ENCODE assay signal across 25 cellular contexts in the genomic region with DNA sequence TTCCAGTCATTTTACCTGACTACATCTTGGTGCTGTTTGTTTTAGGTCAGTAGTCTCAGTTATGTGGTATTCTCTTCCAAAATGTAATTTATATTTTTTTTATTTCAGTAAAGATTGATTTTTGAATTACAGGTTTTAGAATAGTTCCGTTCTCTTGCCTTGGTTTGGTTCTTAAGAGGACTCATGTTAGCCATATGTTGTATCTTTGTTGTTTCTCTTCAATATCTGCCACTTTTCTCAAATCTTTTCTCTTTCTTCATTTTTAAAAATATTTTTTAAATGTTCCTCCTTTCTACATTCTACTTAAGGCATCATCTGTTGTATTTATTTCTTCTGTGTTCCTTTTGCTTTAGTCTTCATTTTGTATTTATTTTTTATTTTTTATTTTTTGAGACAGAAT.
"Had no signal": no experiment of that assay in that cellular context is flagged by ENCODE, and none has a peak within 500 bp of the region (broad histone marks: within the 10 kb centered on the region; RNA-seq: fewer than 3 reads in every experiment).

No MANE protein-coding gene starts in this region.

- H3K4me3 Mint-ChIP-seq: dendritic cell treated with granulocyte-macrophage colony-stimulating factor and Interleukin-4, amounts not matched to agents 40 ng/mL and 50 ng/mL, for 4 days; effector memory CD8-positive, alpha-beta T cell; endodermal cell had no signal

- DNase-seq: colonic mucosa; cortex of kidney; dermis blood vessel endothelial cell; dorsolateral prefrontal cortex; effector CD4-positive, alpha-beta T cell; effector CD8-positive, alpha-beta T cell; effector memory CD4-positive, alpha-beta T cell; effector memory CD8-positive, alpha-beta T cell; endodermal cell; erythroblast; esophagus squamous epithelium; foreskin fibroblast; foreskin keratinocyte; foreskin melanocyte; gastrocnemius medialis; glutamatergic neuron; head of caudate nucleus; heart left ventricle; heart right ventricle had no signal

- H3K36me3 ChIP-seq: colonic mucosa, gastrocnemius medialis had no signal

- H3K4me3 ChIP-seq: colonic mucosa, coronary artery, dorsolateral prefrontal cortex, esophagus muscularis mucosa, esophagus squamous epithelium, gastrocnemius medialis, gastroesophageal sphincter, heart left ventricle, heart right ventricle, hepatocyte had no signal

- H3K27ac ChIP-seq: colonic mucosa, coronary artery, dorsolateral prefrontal cortex, epithelial cell of prostate, esophagus muscularis mucosa, esophagus squamous epithelium, foreskin keratinocyte, gastrocnemius medialis, gastroesophageal sphincter, heart left ventricle, heart right ventricle, hepatocyte had no signal

- H3K27ac Mint-ChIP-seq: dendritic cell treated with granulocyte-macrophage colony-stimulating factor and Interleukin-4, amounts not matched to agents 40 ng/mL and 50 ng/mL, for 4 days; effector memory CD8-positive, alpha-beta T cell; endodermal cell had no signal

- H3K27me3 ChIP-seq: colonic mucosa, dorsolateral prefrontal cortex, esophagus muscularis mucosa, esophagus squamous epithelium, foreskin keratinocyte, gastrocnemius medialis, gastroesophageal sphincter, heart left ventricle, heart right ventricle, hepatocyte had no signal

- H3K9me3 ChIP-seq: colonic mucosa, esophagus muscularis mucosa, esophagus squamous epithelium, gastrocnemius medialis, gastroesophageal sphincter had no signal

- H3K4me1 ChIP-seq: colonic mucosa, foreskin keratinocyte had no signal

- H3K27me3 Mint-ChIP-seq: dendritic cell treated with granulocyte-macrophage colony-stimulating factor and Interleukin-4, amounts not matched to agents 40 ng/mL and 50 ng/mL, for 4 days; effector memory CD8-positive, alpha-beta T cell had no signal

- H3K9me3 Mint-ChIP-seq: effector memory CD8-positive, alpha-beta T cell had no signal
